In the genomic region with DNA sequence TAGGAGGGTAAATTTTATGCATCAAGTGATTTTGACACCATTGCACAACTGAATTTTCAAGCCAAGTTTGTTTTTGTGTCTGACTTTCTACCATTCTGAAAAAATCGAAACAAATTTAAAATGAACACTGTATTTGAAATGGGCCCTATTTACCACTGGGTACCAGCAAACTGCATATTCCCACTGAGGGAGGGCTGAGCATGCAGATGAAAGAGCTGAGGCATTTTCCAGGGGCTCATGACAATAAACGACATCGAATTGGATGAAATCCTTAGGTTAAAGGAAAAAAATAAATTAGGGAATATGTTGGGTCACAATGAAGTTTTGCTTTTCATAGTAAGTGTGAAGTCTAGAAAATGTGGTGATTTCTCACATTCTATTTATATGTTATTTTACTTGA, we compare ENCODE assay signal across 28 cellular contexts.
"Had no signal": no experiment of that assay in that cellular context is flagged by ENCODE, and none has a peak within 500 bp of the region (broad histone marks: within the 10 kb centered on the region; RNA-seq: fewer than 3 reads in every experiment).

No MANE protein-coding gene starts in this region.

- H3K4me3 ChIP-seq: left lung, lower lobe of right lung, pancreas, prostate gland, skin epidermis, stomach, testis, thyroid gland, transverse colon, upper lobe of left lung, vagina had no signal

- H3K27me3 ChIP-seq: left lung, pancreas, stomach, testis, thyroid gland, transverse colon, upper lobe of left lung, vagina had no signal

- H3K4me3 Mint-ChIP-seq: naive thymus-derived CD8-positive, alpha-beta T cell; nephron; neural crest cell; stimulated activated naive B cell treated with anti-CD40 and anti-IgM and Interleukin-4, amounts not matched to agents 10 μg/mL and 1 μg/mL and 100 μg/mL, for 72 hours had no signal

- H3K36me3 Mint-ChIP-seq: stimulated activated naive B cell treated with anti-CD40 and anti-IgM and Interleukin-4, amounts not matched to agents 10 μg/mL and 1 μg/mL and 100 μg/mL, for 72 hours had no signal

- ATAC-seq: left colon; left lung; lower lobe of right lung; naive thymus-derived CD8-positive, alpha-beta T cell; pancreas; right cardiac atrium; sciatic nerve; stimulated activated naive B cell treated with anti-CD40 and anti-IgM and Interleukin-4, amounts not matched to agents 10 μg/mL and 1 μg/mL and 100 μg/mL, for 72 hours; stimulated activated naive CD8-positive, alpha-beta T cell treated with anti-CD3 and anti-CD28 coated beads, Interleukin-15, Interleukin-2, amounts not matched to agents 100 U/mL and 50 U/mL, for 24 hours had no signal

- DNase-seq: kidney; left colon; left lung; lower lobe of right lung; mammary epithelial cell; mesenchymal stem cell; naive thymus-derived CD8-positive, alpha-beta T cell; nucleus accumbens; pancreas; retina; right cardiac atrium; stimulated activated CD4-positive, alpha-beta T cell treated with anti-CD3 and anti-CD28 coated beads, Interleukin-12 subunit alpha, Interleukin-12 subunit beta, amount 100 ng/mL, for 4 hours; stimulated activated CD4-positive, alpha-beta T cell treated with anti-CD3 and anti-CD28 coated beads, Interleukin-15, amount 100 ng/mL, for 24 hours; stimulated activated CD4-positive, alpha-beta T cell treated with anti-CD3 and anti-CD28 coated beads, Interleukin-2, amount 100 ng/mL, for 24 hours; stimulated activated CD4-positive, alpha-beta T cell treated with anti-CD3 and anti-CD28 coated beads, Interleukin-4, amount 100 ng/mL, for 1 hour; stimulated activated naive B cell treated with anti-CD40 and anti-IgM and Interleukin-4, amounts not matched to agents 10 μg/mL and 1 μg/mL and 100 μg/mL, for 72 hours; stimulated activated naive CD8-positive, alpha-beta T cell treated with anti-CD3 and anti-CD28 coated beads, Interleukin-15, Interleukin-2, amounts not matched to agents 100 U/mL and 50 U/mL, for 24 hours; stomach; testis; thyroid gland; transverse colon; upper lobe of left lung had no signal

- H3K27ac Mint-ChIP-seq: nephron; stimulated activated naive B cell treated with anti-CD40 and anti-IgM and Interleukin-4, amounts not matched to agents 10 μg/mL and 1 μg/mL and 100 μg/mL, for 72 hours had no signal

- H3K9me3 Mint-ChIP-seq: naive thymus-derived CD8-positive, alpha-beta T cell; nephron; neural crest cell; stimulated activated naive B cell treated with anti-CD40 and anti-IgM and Interleukin-4, amounts not matched to agents 10 μg/mL and 1 μg/mL and 100 μg/mL, for 72 hours had no signal

- H3K27me3 Mint-ChIP-seq: naive thymus-derived CD8-positive, alpha-beta T cell; stimulated activated naive B cell treated with anti-CD40 and anti-IgM and Interleukin-4, amounts not matched to agents 10 μg/mL and 1 μg/mL and 100 μg/mL, for 72 hours had no signal

- H3K27ac ChIP-seq: left lung, lower lobe of right lung, pancreas, prostate gland, skin epidermis, stomach, testis, thyroid gland, transverse colon, upper lobe of left lung, vagina had no signal
